ENCODE assay signal across 8 cellular contexts in the genomic region with DNA sequence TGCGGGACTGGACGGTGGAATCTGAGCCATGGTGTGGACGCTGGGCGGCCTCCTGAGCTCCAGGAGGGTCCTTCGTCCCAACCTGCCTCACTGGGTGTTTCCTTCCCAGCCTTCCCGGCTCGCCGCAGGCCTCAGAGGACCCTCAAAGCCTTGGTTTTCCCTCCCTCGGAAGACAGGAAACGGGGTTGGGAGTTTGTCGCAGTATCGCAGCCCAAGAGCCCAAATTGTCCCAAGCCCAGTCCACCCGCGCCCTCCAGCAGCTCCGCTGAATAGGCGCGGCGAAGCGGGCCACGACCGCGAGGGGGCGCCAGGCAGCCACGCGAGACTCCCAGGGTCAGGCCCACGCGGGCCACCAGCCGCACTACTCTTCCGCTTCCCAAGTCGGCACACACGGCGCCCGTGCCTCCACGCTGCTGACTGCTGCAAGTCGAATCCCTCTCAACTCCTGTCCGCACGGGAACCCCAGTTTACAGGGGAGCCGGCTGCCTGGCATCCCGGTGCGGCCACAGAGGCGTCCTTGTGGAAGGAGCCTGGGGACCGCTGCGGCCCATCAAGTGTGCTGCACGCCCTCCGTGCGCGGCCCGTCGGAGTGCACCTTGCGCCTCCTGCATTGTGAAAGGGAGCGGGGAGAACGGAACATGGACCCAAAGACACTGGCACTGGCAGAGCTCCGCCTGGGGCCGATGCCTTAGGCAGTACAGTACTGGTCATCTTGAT. TPM values are rescaled to one million over a fixed set of nuclear protein-coding genes. Genes with fewer than 3 reads are reported as not detected.
A peak's percentile ranks its signal among the peaks of the same experiment; 100 is the strongest.
DNase-seq lines count a peak whose midpoint lies in the region; TF ChIP-seq lines count a peak whose summit lies in the region.

No MANE protein-coding gene starts in this region.

- no peaks in the 10 kb centered on the region for H3K9me3 Mint-ChIP-seq in activated naive CD8-positive, alpha-beta T cell treated with anti-CD3 and anti-CD28 coated beads for 36 hours
- no peaks in the 10 kb centered on the region for H3K9me3 Mint-ChIP-seq in progenitor cell of endocrine pancreas (ENCODE audit: low read depth)

- peak; percentile 79 to 83 for DNase-seq in AML-193 (lab: John Stamatoyannopoulos, UW)
- peak; percentile 26 for DNase-seq in KG1 (lab: John Stamatoyannopoulos, UW)
- peak; percentile 88 for DNase-seq in activated naive CD8-positive, alpha-beta T cell treated with anti-CD3 and anti-CD28 coated beads for 36 hours
- DNase-seq in cardiac septum (ENCODE audit: low spot score) = peak; percentile 95
- DNase-seq in progenitor cell of endocrine pancreas (ENCODE audit: low spot score, unreplicated experiment) = peak; percentile 82
- DNase-seq in transverse colon = peak; percentile 89

- peak; percentile 99 for TF ChIP-seq CTCF in SU-DHL-6 (IDR thresholded peaks at IDR 0.05; ENCODE audit: insufficient read depth, low read length, poor library complexity, severe bottlenecking)
- TF ChIP-seq CTCF in progenitor cell of endocrine pancreas (IDR thresholded peaks at IDR 0.05; ENCODE audit: unreplicated experiment) = peak; percentile 95
- peak; percentile 95 to 99 (median 95) for TF ChIP-seq CTCF in transverse colon (IDR thresholded peaks at IDR 0.05)

- intact Hi-C loops in cardiac septum (cut with DNase I) = loop anchor here (2.0 to 5.0 kb wide), 3 partner anchors 51 to 413 kb away; a partner anchor contains a TSS
- intact Hi-C loops in transverse colon (cut with DNase I; ENCODE audit: low total_unique reads) = loop anchor here (10.0 kb wide), 1 partner anchor 219 kb away; no protein-coding TSS in a partner anchor

- H3K27me3 Mint-ChIP-seq in activated naive CD8-positive, alpha-beta T cell treated with anti-CD3 and anti-CD28 coated beads for 36 hours = no peaks in the 10 kb centered on the region
- H3K27me3 Mint-ChIP-seq in progenitor cell of endocrine pancreas = peaks cover 15% of the 10 kb centered on the region

- H3K36me3 ChIP-seq in SU-DHL-6 (ENCODE audit: low read length) (no peaks in the 10 kb centered on the region), transverse colon (no peaks in the 10 kb centered on the region)

- peak overlapping the region; percentile 52 for H3K4me2 ChIP-seq in SU-DHL-6 (ENCODE audit: low read depth, low read length, poor library complexity, severe bottlenecking)

- no peaks in the 10 kb centered on the region for H3K9me2 ChIP-seq in SU-DHL-6 (replicated peaks; ENCODE audit: insufficient read depth, low read length)

- H3K27me3 ChIP-seq in SU-DHL-6 (ENCODE audit: low read length) = no peaks in the 10 kb centered on the region
- H3K27me3 ChIP-seq in transverse colon = no peaks in the 10 kb centered on the region

- peak overlapping the region; percentile 53 for H3K9ac ChIP-seq in SU-DHL-6 (ENCODE audit: low read length)

- peaks cover 9% of the 10 kb centered on the region; the same call in 1 of the 2 replicates for H3F3A ChIP-seq in SU-DHL-6 (ENCODE audit: insufficient read depth)

- TF ChIP-seq POLR2A in GM18951 (IDR thresholded peaks at IDR 0.05; ENCODE audit: extremely low read depth, insufficient read depth, insufficient read length) (peak; percentile 28), transverse colon (IDR thresholded peaks at IDR 0.05) (no peak)

- peak overlapping the region; percentile 37 for H3K27ac Mint-ChIP-seq in activated naive CD8-positive, alpha-beta T cell treated with anti-CD3 and anti-CD28 coated beads for 36 hours
- no peak overlapping the region for H3K27ac Mint-ChIP-seq in progenitor cell of endocrine pancreas

- peaks cover 0 to 9% (median 4%) of the 10 kb centered on the region in 4 donors for H3K4me1 ChIP-seq in transverse colon

- peak overlapping the region; percentile 78 for H3K4me3 Mint-ChIP-seq in activated naive CD8-positive, alpha-beta T cell treated with anti-CD3 and anti-CD28 coated beads for 36 hours
- peak overlapping the region; percentile 66 for H3K4me3 Mint-ChIP-seq in progenitor cell of endocrine pancreas (ENCODE audit: low read depth)

- H3K4me3 ChIP-seq in SU-DHL-6 (ENCODE audit: insufficient read depth, low read length, poor library complexity, severe bottlenecking) (peak overlapping the region; percentile 10), transverse colon (peak overlapping the region; percentile 28 to 55 (median 42))

- no peaks in the 10 kb centered on the region for H3K79me2 ChIP-seq in SU-DHL-6 (ENCODE audit: insufficient read depth, low read length)

- peak overlapping the region; percentile 94 for H2AFZ ChIP-seq in SU-DHL-6 (ENCODE audit: low read depth, low read length, severe bottlenecking)

- in situ Hi-C loops in GM18951 (cut with MboI; ENCODE audit: low sequenced_read_pairs, unreplicated experiment) = no loop called here
- in situ Hi-C loops in transverse colon (cut with MboI; ENCODE audit: low pct_ligation_motif_present in 1 of 4, low pct_unique_long_range_greater_than_20kb in 1 of 4, low sequenced_read_pairs in 3 of 4) = loop anchor here (10.0 to 25.0 kb wide), 2 partner anchors 219 to 416 kb away; no protein-coding TSS in a partner anchor

- H3K36me3 Mint-ChIP-seq in activated naive CD8-positive, alpha-beta T cell treated with anti-CD3 and anti-CD28 coated beads for 36 hours = no peaks in the 10 kb centered on the region
- no peaks in the 10 kb centered on the region for H3K36me3 Mint-ChIP-seq in progenitor cell of endocrine pancreas (ENCODE audit: insufficient read depth)

- TF ChIP-seq EP300 in transverse colon (IDR thresholded peaks at IDR 0.05; ENCODE audit: low read depth) = no peak

- H3K9me3 ChIP-seq in SU-DHL-6 (ENCODE audit: insufficient read depth, low read length) (peaks cover under 1% of the 10 kb centered on the region; the same call in 1 of the 2 replicates), transverse colon (no peaks in the 10 kb centered on the region)

- peaks cover 7% of the 10 kb centered on the region for H3K4me1 Mint-ChIP-seq in activated naive CD8-positive, alpha-beta T cell treated with anti-CD3 and anti-CD28 coated beads for 36 hours
- H3K4me1 Mint-ChIP-seq in progenitor cell of endocrine pancreas (ENCODE audit: low read depth) = peaks cover 3% of the 10 kb centered on the region

- WGBS in transverse colon (ENCODE audit: low coverage in 1 of 2), 2 donors = 24% methylated on average over 16 of the region's 54 CpGs; no CpG with 5 or more reads in 1 of the 2 donors

- no peaks in the 10 kb centered on the region for H4K20me1 ChIP-seq in SU-DHL-6 (ENCODE audit: low read depth, low read length)

- no peak overlapping the region for H3K27ac ChIP-seq in SU-DHL-6 (ENCODE audit: low read depth, low read length)
- H3K27ac ChIP-seq in transverse colon = no peak overlapping the region

RNA-seq across cellular contexts. Expression of a gene that starts 40.4 kb away (rescaled TPM):
- total RNA-seq in activated naive CD8-positive, alpha-beta T cell treated with anti-CD3 and anti-CD28 coated beads for 36 hours = 100 to 1,000 TPM; 803 to 814 TPM
- total RNA-seq in cardiac septum = 36.4 TPM
- 748 and 769 TPM in 2 replicates for total RNA-seq in progenitor cell of endocrine pancreas
- total RNA-seq in transverse colon = 100 to 1,000 TPM in 1 of 4 donors, 10 to 100 TPM in 3; 23.2 to 112 (median 63.2) TPM

RNA-seq across cellular contexts. Expression of a gene that starts 50.4 kb away (rescaled TPM):
- under 1 TPM; 0.12 to 0.18 TPM for total RNA-seq in activated naive CD8-positive, alpha-beta T cell treated with anti-CD3 and anti-CD28 coated beads for 36 hours
- total RNA-seq in cardiac septum = not detected
- 0.38 and 0.44 TPM in 2 replicates for total RNA-seq in progenitor cell of endocrine pancreas
- not detected for total RNA-seq in transverse colon

RNA-seq across cellular contexts. Expression of a gene that starts 52.5 kb away (rescaled TPM):
- 10 to 100 TPM; 13.1 to 14.2 TPM for total RNA-seq in activated naive CD8-positive, alpha-beta T cell treated with anti-CD3 and anti-CD28 coated beads for 36 hours
- total RNA-seq in cardiac septum (27.1 TPM), progenitor cell of endocrine pancreas (5.1 and 5.3 TPM in 2 replicates), transverse colon (10 to 100 TPM in 3 of 4 donors, 1 to 10 TPM in 1; 8.2 to 14.9 (median 12.5) TPM)

Comparison
In these comparisons a context has a peak if more than half of its experiments do, and no peak if none do; other contexts are left out.
1. DNase-seq: peak in every context shown above with its lines; median percentile 95 in cardiac septum; 89 in transverse colon; 88 in activated naive CD8-positive, alpha-beta T cell treated with anti-CD3 and anti-CD28 coated beads for 36 hours; 82 in progenitor cell of endocrine pancreas; 81 in AML-193; 26 in KG1.